ENCODE assay signal across 16 cellular contexts in genomic region chr1:230939806-230940489, GRCh38.
"Had no signal": no experiment of that assay in that cellular context is flagged by ENCODE, and none has a peak within 500 bp of the region (broad histone marks: within the 10 kb centered on the region; RNA-seq: fewer than 3 reads in every experiment).

No MANE protein-coding gene starts in this region.

- H3K27ac ChIP-seq: cardiac muscle cell, colonic mucosa, left ventricle myocardium inferior, neutrophil had no signal

- ATAC-seq: activated naive CD8-positive, alpha-beta T cell treated with anti-CD3 and anti-CD28 coated beads, Interleukin-2, amount 50 U/mL, for 24 hours; activated T-helper 17 cell treated with anti-CD3 and anti-CD28 coated beads, Interleukin-2, amount 50 U/mL, for 72 hours; esophagus mucosa; naive thymus-derived CD8-positive, alpha-beta T cell had no signal

- H3K4me3 ChIP-seq: cardiac muscle cell, colonic mucosa, left ventricle myocardium inferior had no signal

- DNase-seq: activated CD4-positive, alpha-beta T cell treated with anti-CD3 and anti-CD28 coated beads, Interleukin-2, amount 10 ng/mL, durations not matched to agents 7 days and 5 days; activated naive CD4-positive, alpha-beta T cell treated with Interleukin-2 at 50 U/mL for 16 hours; activated naive CD8-positive, alpha-beta T cell treated with anti-CD3 and anti-CD28 coated beads, Interleukin-2, amount 50 U/mL, for 24 hours; activated T-cell treated with anti-CD3 and anti-CD28 coated beads for 4 hours; colonic mucosa; left ventricle myocardium inferior; naive thymus-derived CD8-positive, alpha-beta T cell; posterior cingulate gyrus; stimulated activated CD4-positive, alpha-beta T cell treated with anti-CD3 and anti-CD28 coated beads, Interleukin-4, amount 100 ng/mL, for 1 hour; stimulated activated naive CD4-positive, alpha-beta T cell; substantia nigra; trophoblast cell had no signal

- H3K9me3 Mint-ChIP-seq: activated CD4-positive, alpha-beta T cell treated with anti-CD3 and anti-CD28 coated beads, Interleukin-2, amount 10 ng/mL, durations not matched to agents 7 days and 5 days; activated naive CD8-positive, alpha-beta T cell treated with anti-CD3 and anti-CD28 coated beads, Interleukin-2, amount 50 U/mL, for 24 hours; activated T-helper 17 cell treated with anti-CD3 and anti-CD28 coated beads, Interleukin-2, amount 50 U/mL, for 72 hours; naive thymus-derived CD8-positive, alpha-beta T cell had no signal

- H3K27ac Mint-ChIP-seq: activated CD4-positive, alpha-beta T cell treated with anti-CD3 and anti-CD28 coated beads, Interleukin-2, amount 10 ng/mL, durations not matched to agents 7 days and 5 days; activated naive CD8-positive, alpha-beta T cell treated with anti-CD3 and anti-CD28 coated beads, Interleukin-2, amount 50 U/mL, for 24 hours had no signal

- H3K4me3 Mint-ChIP-seq: activated CD4-positive, alpha-beta T cell treated with anti-CD3 and anti-CD28 coated beads, Interleukin-2, amount 10 ng/mL, durations not matched to agents 7 days and 5 days; activated naive CD8-positive, alpha-beta T cell treated with anti-CD3 and anti-CD28 coated beads, Interleukin-2, amount 50 U/mL, for 24 hours; activated T-helper 17 cell treated with anti-CD3 and anti-CD28 coated beads, Interleukin-2, amount 50 U/mL, for 72 hours; naive thymus-derived CD8-positive, alpha-beta T cell had no signal
